Comparison of ENCODE assay signal across 11 cellular contexts in genomic region chr9:124852121-124852828, GRCh38. TPM values are rescaled to one million over a fixed set of nuclear protein-coding genes. Genes with fewer than 3 reads are reported as not detected.
DNase-seq lines count a peak whose midpoint lies in the region; ATAC-seq, FAIRE-seq and TF ChIP-seq lines count a peak whose summit lies in the region.
"Had no signal": no experiment of that assay in that cellular context is flagged by ENCODE, and none has a peak within 500 bp of the region (broad histone marks: within the 10 kb centered on the region; RNA-seq: fewer than 3 reads in every experiment).

No MANE protein-coding gene starts in this region.

- no peaks in the 10 kb centered on the region for H3K79me2 ChIP-seq in HepG2 (ENCODE audit: insufficient read depth, low read length)

- H3K4me3 Mint-ChIP-seq in central memory CD8-positive, alpha-beta T cell, result peak overlapping the region; percentile 68
- H3K4me3 Mint-ChIP-seq in activated naive CD4-positive, alpha-beta T cell treated with anti-CD3 and anti-CD28 coated beads for 36 hours, result no peak overlapping the region

- WGBS in HepG2 (ENCODE audit: low lambda C conversion rate), result 51% methylated on average over 9 of the region's 13 CpGs
- WGBS in right lobe of liver (ENCODE audit: insufficient coverage, low coverage, low lambda C conversion rate, missing lambda C conversion rate), result 52% methylated on average over 3 of the region's 13 CpGs

- no peaks in the 10 kb centered on the region; a peak in 2 of 5 replicates for H3K27me3 ChIP-seq in HepG2 (ENCODE audit: control insufficient read depth in 1 of 2, insufficient read depth in 2 of 2, low read length in 2 of 2)
- H3K27me3 ChIP-seq in right lobe of liver, result no peaks in the 10 kb centered on the region
- no peaks in the 10 kb centered on the region for H3K27me3 ChIP-seq in muscle layer of duodenum (ENCODE audit: low read depth, low read length)
- H3K27me3 ChIP-seq: pancreas had no signal

- in situ Hi-C loops in HepG2 (cut with HindIII; ENCODE audit: extremely low pct_ligation_motif_present, low pct_unique_long_range_greater_than_20kb), result loop anchor here (5.0 kb wide), 1 partner anchor 80 kb away; the partner anchor contains the start of gene NR6A1

- H3K4me1 Mint-ChIP-seq in central memory CD8-positive, alpha-beta T cell, result peaks cover 18% of the 10 kb centered on the region
- peaks cover 13% of the 10 kb centered on the region for H3K4me1 Mint-ChIP-seq in activated naive CD4-positive, alpha-beta T cell treated with anti-CD3 and anti-CD28 coated beads for 36 hours (ENCODE audit: low read depth)

- no peak for TF ChIP-seq RAD21 in HepG2 (CRISPR knock-in tag; IDR thresholded peaks at IDR 0.05)

- H2AFZ ChIP-seq in HepG2 (ENCODE audit: low read length), result no peak overlapping the region

- no TSS peak for BruUV-seq in HepG2 (replicated peaks; lab: Mats Ljungman, UMichigan)

- H3K27ac ChIP-seq in HepG2 (ENCODE audit: extremely low read length, insufficient read depth, low read length) (no peak overlapping the region), right lobe of liver (no peak overlapping the region), muscle layer of duodenum (ENCODE audit: low read length) (no peak overlapping the region)
- H3K27ac ChIP-seq: pancreas had no signal

- POLR2A ChIA-PET in HepG2 (lab: Yijun Ruan, JAX), result interaction anchor here (0.7 to 4.1 kb wide), 9 partner anchors 9 to 81 kb away, joined by 3 to 16 read pairs (median 4); partner anchors contain the start of genes ARPC5L, NR6A1, OLFML2A and RPL35

- no peak for TF ChIP-seq POLR2A in HepG2 (IDR thresholded peaks at IDR 0.05; ENCODE audit: insufficient read depth in 1 of 2, low read depth in 2 of 2, low read length in 2 of 2)
- no peak for TF ChIP-seq POLR2A in right lobe of liver (IDR thresholded peaks at IDR 0.05)

- H4K20me1 ChIP-seq in HepG2 (ENCODE audit: insufficient read depth, low read length), result peaks cover under 1% of the 10 kb centered on the region; the same call in 1 of the 2 replicates

- TF ChIP-seq EP300 in HepG2 (IDR thresholded peaks at IDR 0.05; ENCODE audit: low read depth in 2 of 2, low read length in 2 of 2) (no peak), HepG2 (CRISPR knock-in tag; IDR thresholded peaks at IDR 0.05; ENCODE audit: borderline replicate concordance) (no peak)

- H3K36me3 ChIP-seq in HepG2 (replicated peaks in 1 of 2; ENCODE audit: control insufficient read depth in 1 of 2, insufficient read depth in 2 of 2, low read length in 2 of 2) (peaks cover 0 to 4% of the 10 kb centered on the region in 2 experiments; a peak in 2 of 5 replicates), right lobe of liver (peaks cover 0 to 4% (median under 1%) of the 10 kb centered on the region in 4 donors), muscle layer of duodenum (ENCODE audit: control insufficient read depth in 1 of 2, insufficient read depth in 2 of 2, low read length in 2 of 2) (peaks cover 0 to 9% of the 10 kb centered on the region in 2 donors)

- H3K36me3 Mint-ChIP-seq in central memory CD8-positive, alpha-beta T cell (ENCODE audit: insufficient read depth), result peaks cover 4% of the 10 kb centered on the region
- H3K36me3 Mint-ChIP-seq in activated naive CD4-positive, alpha-beta T cell treated with anti-CD3 and anti-CD28 coated beads for 36 hours (ENCODE audit: low read depth), result peaks cover 2% of the 10 kb centered on the region

- no peaks in the 10 kb centered on the region for H3K27me3 Mint-ChIP-seq in central memory CD8-positive, alpha-beta T cell
- H3K27me3 Mint-ChIP-seq in activated naive CD4-positive, alpha-beta T cell treated with anti-CD3 and anti-CD28 coated beads for 36 hours (ENCODE audit: low read depth), result peaks cover 6% of the 10 kb centered on the region

- no peaks in the 10 kb centered on the region for H3K9me3 ChIP-seq in HepG2 (ENCODE audit: low read length)
- H3K9me3 ChIP-seq in right lobe of liver, result no peaks in the 10 kb centered on the region
- H3K9me3 ChIP-seq in muscle layer of duodenum (ENCODE audit: control insufficient read depth in 1 of 2, low read length in 2 of 2), result no peaks in the 10 kb centered on the region
- H3K9me3 ChIP-seq: pancreas had no signal

- FAIRE-seq in HepG2 (lab: Jason Lieb, UNC), result no peak
- FAIRE-seq: pancreas had no signal

- ATAC-seq in HepG2 (no peak), right lobe of liver (no peak), GM18520 (IDR thresholded peaks at IDR 0.05; ENCODE audit: unreplicated experiment) (no peak)
- no peak for ATAC-seq in central memory CD8-positive, alpha-beta T cell (replicated peaks; ENCODE audit: extremely low read depth, poor library complexity, severe bottlenecking)

- H3K4me1 ChIP-seq in HepG2 (ENCODE audit: insufficient read depth, low read length), result peaks cover 42% of the 10 kb centered on the region
- peaks cover 0 to 3% (median 0%) of the 10 kb centered on the region in 4 donors for H3K4me1 ChIP-seq in right lobe of liver
- H3K4me1 ChIP-seq in muscle layer of duodenum (ENCODE audit: control insufficient read depth in 1 of 2, insufficient read depth in 2 of 2, low read length in 2 of 2), result peaks cover 6 to 18% of the 10 kb centered on the region in 2 donors

- H3K4me3 ChIP-seq in HepG2 (replicated peaks in 1 of 3; ENCODE audit: insufficient read depth in 1 of 3, low read depth in 2 of 3, low read length in 3 of 3) (peak overlapping the region; percentile 24 to 69 (median 54); a peak in 5 of 6 replicates), right lobe of liver (peak overlapping the region in 1 of 3 donors; percentile 50), muscle layer of duodenum (ENCODE audit: low read depth in 1 of 2, low read length in 2 of 2) (peak overlapping the region; percentile 55)

- intact Hi-C loops in HepG2 (cut with micrococcal nuclease; ENCODE audit: unreplicated experiment), result loop anchor here (1.0 to 2.0 kb wide), 2 partner anchors 57 to 78 kb away; no protein-coding TSS in a partner anchor
- intact Hi-C loops in right lobe of liver (cut with DNase I), result loop anchor here (5.0 kb wide), 1 partner anchor 75 kb away; the partner anchor contains the start of gene OLFML2A (in 2 of the 2)
- intact Hi-C loops in activated naive CD4-positive, alpha-beta T cell treated with anti-CD3 and anti-CD28 coated beads for 36 hours (cut with micrococcal nuclease), result loop anchor here (2.0 kb wide), 1 partner anchor 139 kb away; no protein-coding TSS in a partner anchor

- no peak for TF ChIP-seq CTCF in HepG2 (CRISPR knock-in tag; IDR thresholded peaks at IDR 0.05)
- TF ChIP-seq CTCF in right lobe of liver (IDR thresholded peaks at IDR 0.05), result no peak

- peak overlapping the region; percentile 89 for H3K27ac Mint-ChIP-seq in central memory CD8-positive, alpha-beta T cell (ENCODE audit: low read depth)
- no peak overlapping the region for H3K27ac Mint-ChIP-seq in activated naive CD4-positive, alpha-beta T cell treated with anti-CD3 and anti-CD28 coated beads for 36 hours

- H3K9me3 Mint-ChIP-seq in central memory CD8-positive, alpha-beta T cell, result no peaks in the 10 kb centered on the region
- no peaks in the 10 kb centered on the region for H3K9me3 Mint-ChIP-seq in activated naive CD4-positive, alpha-beta T cell treated with anti-CD3 and anti-CD28 coated beads for 36 hours

- CTCF ChIA-PET in HepG2 (lab: Yijun Ruan, JAX; ENCODE audit: low intra/inter-chr PET ratio, low total read pairs), result interaction anchor here (0.8 to 3.4 kb wide), 6 partner anchors 12 to 141 kb away, joined by 5 to 167 read pairs (median 17); partner anchors contain the start of genes NR6A1 and OLFML2A
- CTCF ChIA-PET in activated naive CD4-positive, alpha-beta T cell treated with anti-CD3 and anti-CD28 coated beads for 36 hours (lab: Charles Lee), result interaction anchor here (0.6 to 10.1 kb wide), 22 partner anchors 9 to 493 kb away, joined by 3 to 315 read pairs (median 4); partner anchors contain the start of genes ARPC5L, NR6A1, OLFML2A and RPL35

- no peak overlapping the region for H3K9ac ChIP-seq in HepG2 (ENCODE audit: insufficient read depth, low read depth, low read length)

- no peak for DNase-seq in HepG2 (ENCODE audit: low spot score)
- DNase-seq in right lobe of liver, result no peak
- no peak for DNase-seq in central memory CD8-positive, alpha-beta T cell (ENCODE audit: low spot score in 2 of 2)
- no peak for DNase-seq in GDM1 (lab: John Stamatoyannopoulos, UW)
- DNase-seq in activated naive CD4-positive, alpha-beta T cell treated with anti-CD3 and anti-CD28 coated beads for 36 hours, result no peak
- DNase-seq in mesenteric fat pad (ENCODE audit: low spot score), result no peak

- H3K4me2 ChIP-seq in HepG2 (ENCODE audit: low read depth, low read length), result peak overlapping the region; percentile 86

RNA-seq across cellular contexts. Expression of gene WDR38, which starts 1.0 kb away (rescaled TPM):
- total RNA-seq in HepG2 (2016; rRNA removed; fragmentation: Illumina TruSeq; extraction: Trizol), result not detected in 2 replicates
- total RNA-seq in HepG2 (2016; cell fraction: cytosol; rRNA removed; fragmentation: Illumina TruSeq; extraction: Trizol; ENCODE audit: low read depth), result not detected in 2 replicates
- total RNA-seq in HepG2 (2016; cell fraction: insoluble cytoplasmic fraction; rRNA removed; fragmentation: Illumina TruSeq; extraction: Trizol), result not detected in 2 replicates
- not detected in 2 replicates for total RNA-seq in HepG2 (2016; cell fraction: membrane; rRNA removed; fragmentation: Illumina TruSeq; extraction: Trizol)
- total RNA-seq in HepG2 (2016; cell fraction: nucleus; rRNA removed; fragmentation: Illumina TruSeq; extraction: Trizol), result not detected in 2 replicates
- polyA plus RNA-seq in HepG2 (2011; rRNA removed), result not detected in 2 replicates
- not detected in 2 replicates for polyA plus RNA-seq in HepG2 (2011; cell fraction: cytosol; rRNA removed)
- not detected in 2 replicates for polyA plus RNA-seq in HepG2 (2011; cell fraction: nucleus; rRNA removed)
- 0.11 TPM in 1 of 2 replicates, not detected in the other for polyA plus RNA-seq in HepG2 (2012)
- not detected in 2 replicates for polyA plus RNA-seq in HepG2 (2016; cell fraction: cytosol; fragmentation: Illumina TruSeq; extraction: Trizol; ENCODE audit: low read depth)
- polyA plus RNA-seq in HepG2 (2016; cell fraction: insoluble cytoplasmic fraction; fragmentation: Illumina TruSeq; extraction: Trizol; ENCODE audit: low read depth), result not detected in 2 replicates
- not detected in 2 replicates for polyA plus RNA-seq in HepG2 (2016; cell fraction: membrane; fragmentation: Illumina TruSeq; extraction: Trizol; ENCODE audit: low read depth)
- polyA plus RNA-seq in HepG2 (2016; cell fraction: nucleus; fragmentation: Illumina TruSeq; extraction: Trizol; ENCODE audit: insufficient read depth, low read depth), result not detected in 2 replicates
- polyA minus RNA-seq in HepG2 (2011; rRNA and poly(A)+ RNA removed; ENCODE audit: low replicate concordance), result not detected in 2 replicates
- not detected in 2 replicates for polyA minus RNA-seq in HepG2 (2011; cell fraction: cytosol; rRNA and poly(A)+ RNA removed)
- not detected in 2 replicates for polyA minus RNA-seq in HepG2 (2011; cell fraction: nucleus; rRNA and poly(A)+ RNA removed)
- total RNA-seq in right lobe of liver, result not detected
- not detected for total RNA-seq in activated naive CD4-positive, alpha-beta T cell treated with anti-CD3 and anti-CD28 coated beads for 36 hours
- total RNA-seq in mesenteric fat pad, result not detected
- total RNA-seq: NCI-H460, subcutaneous adipose tissue had no signal
- polyA plus RNA-seq: pancreas had no signal

RNA-seq across cellular contexts. Expression of gene RPL35, which starts 9.5 kb away (rescaled TPM):
- total RNA-seq in HepG2 (2016; rRNA removed; fragmentation: Illumina TruSeq; extraction: Trizol) (2,153 and 2,627 TPM in 2 replicates), right lobe of liver (1,000 to 10,000 TPM in 2 of 6 experiments, 100 to 1,000 TPM in 4; 372 to 1,299 (median 414) TPM), mesenteric fat pad (1,064 TPM)
- 3,385 and 3,407 TPM in 2 replicates for total RNA-seq in HepG2 (2016; cell fraction: cytosol; rRNA removed; fragmentation: Illumina TruSeq; extraction: Trizol; ENCODE audit: low read depth)
- total RNA-seq in HepG2 (2016; cell fraction: insoluble cytoplasmic fraction; rRNA removed; fragmentation: Illumina TruSeq; extraction: Trizol), result 2,139 and 2,989 TPM in 2 replicates
- total RNA-seq in HepG2 (2016; cell fraction: membrane; rRNA removed; fragmentation: Illumina TruSeq; extraction: Trizol), result 3,807 and 4,143 TPM in 2 replicates
- 683 and 708 TPM in 2 replicates for total RNA-seq in HepG2 (2016; cell fraction: nucleus; rRNA removed; fragmentation: Illumina TruSeq; extraction: Trizol)
- 2,935 and 3,116 TPM in 2 replicates for polyA plus RNA-seq in HepG2 (2011; rRNA removed)
- 2,953 and 3,054 TPM in 2 replicates for polyA plus RNA-seq in HepG2 (2011; cell fraction: cytosol; rRNA removed)
- polyA plus RNA-seq in HepG2 (2011; cell fraction: nucleus; rRNA removed), result 616 and 803 TPM in 2 replicates
- 2,083 and 2,112 TPM in 2 replicates for polyA plus RNA-seq in HepG2 (2012)
- polyA plus RNA-seq in HepG2 (2016; cell fraction: cytosol; fragmentation: Illumina TruSeq; extraction: Trizol; ENCODE audit: low read depth), result 3,684 and 3,704 TPM in 2 replicates
- polyA plus RNA-seq in HepG2 (2016; cell fraction: insoluble cytoplasmic fraction; fragmentation: Illumina TruSeq; extraction: Trizol; ENCODE audit: low read depth), result 2,597 and 2,813 TPM in 2 replicates
- polyA plus RNA-seq in HepG2 (2016; cell fraction: membrane; fragmentation: Illumina TruSeq; extraction: Trizol; ENCODE audit: low read depth), result 3,334 and 3,770 TPM in 2 replicates
- 1,227 and 1,286 TPM in 2 replicates for polyA plus RNA-seq in HepG2 (2016; cell fraction: nucleus; fragmentation: Illumina TruSeq; extraction: Trizol; ENCODE audit: insufficient read depth, low read depth)
- 387 and 1,363 TPM in 2 replicates for polyA minus RNA-seq in HepG2 (2011; rRNA and poly(A)+ RNA removed; ENCODE audit: low replicate concordance)
- 205 and 223 TPM in 2 replicates for polyA minus RNA-seq in HepG2 (2011; cell fraction: cytosol; rRNA and poly(A)+ RNA removed)
- polyA minus RNA-seq in HepG2 (2011; cell fraction: nucleus; rRNA and poly(A)+ RNA removed), result 118 and 163 TPM in 2 replicates
- 1,000 to 10,000 TPM; 2,701 to 2,729 TPM for total RNA-seq in activated naive CD4-positive, alpha-beta T cell treated with anti-CD3 and anti-CD28 coated beads for 36 hours

RNA-seq across cellular contexts. Expression of gene ARPC5L, which starts 9.7 kb away (rescaled TPM):
- 33.8 and 35.4 TPM in 2 replicates for total RNA-seq in HepG2 (2016; rRNA removed; fragmentation: Illumina TruSeq; extraction: Trizol)
- 21.4 and 25.6 TPM in 2 replicates for total RNA-seq in HepG2 (2016; cell fraction: cytosol; rRNA removed; fragmentation: Illumina TruSeq; extraction: Trizol; ENCODE audit: low read depth)
- total RNA-seq in HepG2 (2016; cell fraction: insoluble cytoplasmic fraction; rRNA removed; fragmentation: Illumina TruSeq; extraction: Trizol), result 32.9 and 34.8 TPM in 2 replicates
- total RNA-seq in HepG2 (2016; cell fraction: membrane; rRNA removed; fragmentation: Illumina TruSeq; extraction: Trizol), result 37.4 and 43.6 TPM in 2 replicates
- 17.1 and 19.2 TPM in 2 replicates for total RNA-seq in HepG2 (2016; cell fraction: nucleus; rRNA removed; fragmentation: Illumina TruSeq; extraction: Trizol)
- 23.6 and 29.9 TPM in 2 replicates for polyA plus RNA-seq in HepG2 (2011; rRNA removed)
- polyA plus RNA-seq in HepG2 (2011; cell fraction: cytosol; rRNA removed), result 24.8 and 25.8 TPM in 2 replicates
- polyA plus RNA-seq in HepG2 (2011; cell fraction: nucleus; rRNA removed), result 14.2 and 16.9 TPM in 2 replicates
- polyA plus RNA-seq in HepG2 (2012), result 23.8 and 28.3 TPM in 2 replicates
- polyA plus RNA-seq in HepG2 (2016; cell fraction: cytosol; fragmentation: Illumina TruSeq; extraction: Trizol; ENCODE audit: low read depth), result 38.1 and 45.8 TPM in 2 replicates
- polyA plus RNA-seq in HepG2 (2016; cell fraction: insoluble cytoplasmic fraction; fragmentation: Illumina TruSeq; extraction: Trizol; ENCODE audit: low read depth), result 52.1 and 52.2 TPM in 2 replicates
- 48.0 and 55.5 TPM in 2 replicates for polyA plus RNA-seq in HepG2 (2016; cell fraction: membrane; fragmentation: Illumina TruSeq; extraction: Trizol; ENCODE audit: low read depth)
- polyA plus RNA-seq in HepG2 (2016; cell fraction: nucleus; fragmentation: Illumina TruSeq; extraction: Trizol; ENCODE audit: insufficient read depth, low read depth), result 58.5 and 61.4 TPM in 2 replicates
- polyA minus RNA-seq in HepG2 (2011; rRNA and poly(A)+ RNA removed; ENCODE audit: low replicate concordance), result 9.0 and 35.1 TPM in 2 replicates
- 8.1 and 9.9 TPM in 2 replicates for polyA minus RNA-seq in HepG2 (2011; cell fraction: cytosol; rRNA and poly(A)+ RNA removed)
- 10.1 and 10.8 TPM in 2 replicates for polyA minus RNA-seq in HepG2 (2011; cell fraction: nucleus; rRNA and poly(A)+ RNA removed)
- total RNA-seq in right lobe of liver, result 10 to 100 TPM; 15.2 to 25.7 (median 20.6) TPM
- total RNA-seq in activated naive CD4-positive, alpha-beta T cell treated with anti-CD3 and anti-CD28 coated beads for 36 hours, result 100 to 1,000 TPM; 116 to 123 TPM
- total RNA-seq in mesenteric fat pad, result 39.9 TPM
